Comparison of ENCODE assay signal across 12 cellular contexts in genomic region chr3:149554826-149555225, GRCh38.
A peak's percentile ranks its signal among the peaks of the same experiment; 100 is the strongest.
DNase-seq lines count a peak whose midpoint lies in the region; TF ChIP-seq lines count a peak whose summit lies in the region.
"Had no signal": no experiment of that assay in that cellular context is flagged by ENCODE, and none has a peak within 500 bp of the region (broad histone marks: within the 10 kb centered on the region; RNA-seq: fewer than 3 reads in every experiment).

No MANE protein-coding gene starts in this region.

- H3K9me3 ChIP-seq in cardiac muscle cell (ENCODE audit: low read depth) = no peaks in the 10 kb centered on the region
- no peaks in the 10 kb centered on the region for H3K9me3 ChIP-seq in right atrium auricular region
- no peaks in the 10 kb centered on the region for H3K9me3 ChIP-seq in OCI-LY7 (ENCODE audit: low read length)

- H3K79me2 ChIP-seq in OCI-LY7 (ENCODE audit: insufficient read depth, low read depth, low read length) = no peaks in the 10 kb centered on the region

- intact Hi-C loops in OCI-LY7 (cut with micrococcal nuclease; ENCODE audit: unreplicated experiment) = no loop called here

- H3K27me3 Mint-ChIP-seq in type B pancreatic cell = no peaks in the 10 kb centered on the region

- CTCF ChIA-PET in OCI-LY7 (lab: Charles Lee; ENCODE audit: unreplicated experiment) = no interaction called here

- H3K9me2 ChIP-seq in OCI-LY7 (ENCODE audit: insufficient read depth, low read length) = no peaks in the 10 kb centered on the region

- no peak overlapping the region for H3K27ac Mint-ChIP-seq in type B pancreatic cell
- H3K27ac Mint-ChIP-seq: activated T-helper 1 cell treated with anti-CD3 and anti-CD28 coated beads, Interleukin-12 subunit alpha, Interleukin-12 subunit beta, Interleukin-2, Interleukin-4 antibody, amounts not matched to agents 30 ng/mL and 10 ng/mL and 1 ng/mL, durations not matched to agents 14 hours and 24 hours and 36 hours had no signal

- H3K4me2 ChIP-seq in OCI-LY7 (ENCODE audit: low read length) = no peak overlapping the region

- TF ChIP-seq CTCF in cardiac muscle cell (IDR thresholded peaks at IDR 0.05; ENCODE audit: low read depth, low read length) (no peak), right atrium auricular region (IDR thresholded peaks at IDR 0.05) (no peak), cardiac fibroblast (IDR thresholded peaks at IDR 0.05; ENCODE audit: low read depth, low read length) (no peak), OCI-LY7 (conservative IDR thresholded peaks at IDR 0.05; ENCODE audit: low read length) (no peak), type B pancreatic cell (conservative IDR thresholded peaks at IDR 0.05) (no peak)

- H4K20me1 ChIP-seq in OCI-LY7 (ENCODE audit: insufficient read depth, low read length) = no peaks in the 10 kb centered on the region

- DNase-seq in cardiac muscle cell (ENCODE audit: low read depth in 1 of 2, low spot score in 1 of 2) (peak in 1 of 2 donors; percentile 83), right atrium auricular region (ENCODE audit: low spot score) (no peak), cardiac fibroblast (ENCODE audit: low read depth in 2 of 2) (peak; percentile 84 to 95), lung microvascular endothelial cell (ENCODE audit: low read depth in 2 of 2) (peak; percentile 91 to 94), OCI-LY7 (ENCODE audit: low spot score) (no peak), type B pancreatic cell (ENCODE audit: extremely low spot score, unreplicated experiment) (no peak), 8988T (no peak)
- no peak for DNase-seq in activated CD4-positive, alpha-beta T cell treated with anti-CD3 and anti-CD28 coated beads for 1 hour
- DNase-seq: MV-4-11, occipital lobe had no signal

- no TSS peak for BruUV-seq in OCI-LY7 (replicated peaks; lab: Mats Ljungman, UMichigan)

- no peaks in the 10 kb centered on the region for H3K9me3 Mint-ChIP-seq in type B pancreatic cell
- H3K9me3 Mint-ChIP-seq: activated T-helper 1 cell treated with anti-CD3 and anti-CD28 coated beads, Interleukin-12 subunit alpha, Interleukin-12 subunit beta, Interleukin-2, Interleukin-4 antibody, amounts not matched to agents 30 ng/mL and 10 ng/mL and 1 ng/mL, durations not matched to agents 14 hours and 24 hours and 36 hours had no signal

- peaks cover 16% of the 10 kb centered on the region for H3K36me3 Mint-ChIP-seq in type B pancreatic cell

- H2AFZ ChIP-seq in OCI-LY7 (ENCODE audit: low read length) = no peak overlapping the region

- H3K36me3 ChIP-seq in cardiac muscle cell = no peaks in the 10 kb centered on the region
- no peaks in the 10 kb centered on the region for H3K36me3 ChIP-seq in right atrium auricular region
- H3K36me3 ChIP-seq in OCI-LY7 (ENCODE audit: insufficient read depth, low read length) = no peaks in the 10 kb centered on the region

- peaks cover 40% of the 10 kb centered on the region for H3K4me1 ChIP-seq in cardiac muscle cell (ENCODE audit: low read depth)
- peaks cover 0 to 53% of the 10 kb centered on the region in 2 donors for H3K4me1 ChIP-seq in right atrium auricular region
- no peaks in the 10 kb centered on the region for H3K4me1 ChIP-seq in OCI-LY7 (ENCODE audit: insufficient read depth, low read length, poor library complexity, severe bottlenecking)

- POLR2A ChIA-PET in OCI-LY7 (lab: Charles Lee) = interaction anchor here (0.7 to 0.8 kb wide), 3 partner anchors 10 to 25 kb away, joined by 3 to 5 read pairs (median 3); no protein-coding TSS in a partner anchor

- peaks cover 51% of the 10 kb centered on the region for H3K4me1 Mint-ChIP-seq in type B pancreatic cell (ENCODE audit: unreplicated experiment)

- no peak overlapping the region for H3K4me3 ChIP-seq in cardiac muscle cell
- H3K4me3 ChIP-seq in right atrium auricular region = no peak overlapping the region
- no peak overlapping the region for H3K4me3 ChIP-seq in cardiac fibroblast (replicated peaks in 1 of 2; ENCODE audit: low read depth in 2 of 2, low read length in 2 of 2)
- no peak overlapping the region for H3K4me3 ChIP-seq in OCI-LY7 (ENCODE audit: low read depth, low read length, poor library complexity, severe bottlenecking)

- H3K27ac ChIP-seq in cardiac muscle cell (peak overlapping the region; percentile 86), right atrium auricular region (peak overlapping the region in 1 of 2 donors; percentile 60), OCI-LY7 (ENCODE audit: low read depth, low read length, poor library complexity, severe bottlenecking) (no peak overlapping the region)
- H3K27ac ChIP-seq: C4-2B had no signal

- H3K27me3 ChIP-seq in cardiac muscle cell (no peaks in the 10 kb centered on the region), right atrium auricular region (no peaks in the 10 kb centered on the region)

- no peak overlapping the region for H3K4me3 Mint-ChIP-seq in type B pancreatic cell
- H3K4me3 Mint-ChIP-seq: activated T-helper 1 cell treated with anti-CD3 and anti-CD28 coated beads, Interleukin-12 subunit alpha, Interleukin-12 subunit beta, Interleukin-2, Interleukin-4 antibody, amounts not matched to agents 30 ng/mL and 10 ng/mL and 1 ng/mL, durations not matched to agents 14 hours and 24 hours and 36 hours had no signal

Comparison
In these comparisons a context has a peak if more than half of its experiments do, and no peak if none do; other contexts are left out.
1. DNase-seq: peak in cardiac fibroblast (2 of 2) and lung microvascular endothelial cell (2 of 2); none in right atrium auricular region (single experiment), activated CD4-positive, alpha-beta T cell treated with anti-CD3 and anti-CD28 coated beads for 1 hour (single experiment), OCI-LY7 (single experiment), type B pancreatic cell (single experiment) and 8988T (single experiment).